28 cellular contexts compared by ENCODE assay signal in the genomic region with DNA sequence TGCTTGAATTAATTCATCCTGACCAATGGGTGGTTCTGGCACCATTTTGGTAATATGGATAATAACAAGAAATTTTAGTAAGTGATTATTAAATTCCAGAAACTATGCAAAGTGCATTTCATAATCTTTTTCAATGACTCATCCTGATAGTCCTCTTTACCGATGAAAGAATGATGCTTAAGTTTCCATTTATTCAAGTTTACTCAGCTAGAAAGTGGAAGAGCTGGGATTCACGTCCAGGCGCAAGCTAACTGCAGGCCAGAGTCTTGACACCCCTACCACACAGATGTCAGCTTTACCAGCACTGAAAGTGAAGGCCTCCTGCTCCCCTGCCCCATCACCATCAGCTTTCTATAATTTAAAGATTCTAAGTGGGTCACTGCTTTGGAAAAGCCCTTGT.
DNase-seq lines count a peak whose midpoint lies in the region; ATAC-seq, FAIRE-seq and TF ChIP-seq lines count a peak whose summit lies in the region.
"Had no signal": no experiment of that assay in that cellular context is flagged by ENCODE, and none has a peak within 500 bp of the region (broad histone marks: within the 10 kb centered on the region; RNA-seq: fewer than 3 reads in every experiment).

No MANE protein-coding gene starts in this region.

- H3K27ac ChIP-seq in SK-N-SH (ENCODE audit: low read depth in 2 of 2, low read length in 1 of 2) (no peak overlapping the region), mesenchymal stem cell (ENCODE audit: low read length, poor library complexity, severe bottlenecking) (no peak overlapping the region)
- H3K27ac ChIP-seq: 22Rv1, C4-2B, epithelial cell of prostate, left ventricle myocardium inferior, psoas muscle, sigmoid colon had no signal

- H4K20me1 ChIP-seq in SK-N-SH (ENCODE audit: insufficient read depth): no peaks in the 10 kb centered on the region

- no peak overlapping the region for H3K23ac ChIP-seq in mesenchymal stem cell (ENCODE audit: low read length in 2 of 2)

- no peaks in the 10 kb centered on the region for H3K79me2 ChIP-seq in SK-N-SH (ENCODE audit: insufficient read depth)

- H3K4me2 ChIP-seq in SK-N-SH (no peak overlapping the region), mesenchymal stem cell (ENCODE audit: low read length, poor library complexity, severe bottlenecking) (no peak overlapping the region)
- H3K4me2 ChIP-seq: GM23338 had no signal

- no peaks in the 10 kb centered on the region; a peak in 1 of 4 replicates for H3K4me1 ChIP-seq in SK-N-SH (ENCODE audit: control insufficient read depth in 1 of 2, insufficient read depth in 2 of 2, low read depth in 1 of 2, low read length in 1 of 2)
- peaks cover 3% of the 10 kb centered on the region for H3K4me1 ChIP-seq in mesenchymal stem cell (ENCODE audit: control insufficient read depth, insufficient read depth, low read depth, low read length)
- H3K4me1 ChIP-seq: left ventricle myocardium inferior, psoas muscle had no signal

- ATAC-seq in SK-N-SH treated with all-trans-retinoic acid at 6 μM for 48 hours: no peak
- ATAC-seq in HG03045 (IDR thresholded peaks at IDR 0.05; ENCODE audit: unreplicated experiment): no peak
- ATAC-seq: GM23338, K562, psoas muscle had no signal

- POLR2A ChIA-PET in SK-N-SH (lab: Yijun Ruan, JAX): no interaction called here

- H3F3A ChIP-seq in SK-N-SH (replicated peaks; ENCODE audit: insufficient read depth): no peaks in the 10 kb centered on the region

- H2AK5ac ChIP-seq in mesenchymal stem cell (ENCODE audit: low read length, severe bottlenecking): no peak overlapping the region

- 51% methylated on average over 3 of the region's 3 CpGs for WGBS in SK-N-SH (ENCODE audit: low lambda C conversion rate)
- 81% methylated on average over 3 of the region's 3 CpGs for WGBS in mesenchymal stem cell

- no peaks in the 10 kb centered on the region for H3K9me2 ChIP-seq in SK-N-SH

- H3K4ac ChIP-seq in mesenchymal stem cell (ENCODE audit: low read depth in 1 of 2, low read length in 2 of 2): no peak overlapping the region

- TF ChIP-seq CTCF in SK-N-SH (IDR thresholded peaks at IDR 0.05): no peak
- no peak for TF ChIP-seq CTCF in bronchial epithelial cell (IDR thresholded peaks at IDR 0.05; ENCODE audit: insufficient read depth, low read length, severe bottlenecking)

- H3K14ac ChIP-seq in mesenchymal stem cell (ENCODE audit: low read length in 2 of 2): no peak overlapping the region

- H3K4me3 ChIP-seq in SK-N-SH (ENCODE audit: low read depth in 2 of 2, low read length in 1 of 2) (no peak overlapping the region), bronchial epithelial cell (ENCODE audit: low read depth, low read length) (no peak overlapping the region), mesenchymal stem cell (ENCODE audit: insufficient read depth in 1 of 2, low read depth in 1 of 2, low read length in 2 of 2) (no peak overlapping the region)
- H3K4me3 ChIP-seq: GM23338, K562, left ventricle myocardium inferior, psoas muscle, sigmoid colon had no signal

- FAIRE-seq in bronchial epithelial cell (lab: Jason Lieb, UNC): no peak
- FAIRE-seq: islet of Langerhans, K562 had no signal

- DNase-seq in SK-N-SH (no peak), bronchial epithelial cell (ENCODE audit: low read depth) (peak; percentile 77), mesenchymal stem cell (peak; percentile 14), CD1c-positive myeloid dendritic cell (ENCODE audit: extremely low spot score) (no peak), NCI-H187 (lab: John Stamatoyannopoulos, UW) (no peak), NCI-H510A treated with DMSO at 0.1 percent for 48 hours (lab: John Stamatoyannopoulos, UW) (no peak)
- DNase-seq: activated CD4-positive, alpha-beta memory T cell treated with anti-CD3 and anti-CD28 coated beads, Interleukin-2, amount 10 ng/mL, durations not matched to agents 7 days and 5 days; activated naive CD4-positive, alpha-beta T cell treated with anti-CD3 and anti-CD28 coated beads, Interleukin-2, amount 50 U/mL, for 16 hours; amniotic stem cell; DMS79; left ventricle myocardium inferior; NCI-H1092; NCI-H187 treated with DMSO at 0.1 percent for 48 hours; NCI-H2171; NCI-H524 treated with DMSO at 0.1 percent for 48 hours; NK-92 treated with Interleukin-12 subunit alpha and Interleukin-12 subunit beta, amount 100 ng/mL, for 24 hours; psoas muscle; sigmoid colon; stimulated activated CD4-positive, alpha-beta T cell treated with anti-CD3 and anti-CD28 coated beads, Interleukin-4, amount 100 ng/mL, for 24 hours had no signal

- H3K9me3 ChIP-seq in SK-N-SH: no peaks in the 10 kb centered on the region
- no peaks in the 10 kb centered on the region for H3K9me3 ChIP-seq in mesenchymal stem cell (ENCODE audit: control insufficient read depth, low read length)
- H3K9me3 ChIP-seq: left ventricle myocardium inferior, psoas muscle, sigmoid colon, tibial nerve had no signal

- CTCF ChIA-PET in SK-N-SH (lab: Yijun Ruan, JAX): no interaction called here

- peaks cover 17% of the 10 kb centered on the region for H3K79me1 ChIP-seq in mesenchymal stem cell (replicated peaks; ENCODE audit: low read length, poor library complexity, severe bottlenecking)

- no peak for TF ChIP-seq RAD21 in SK-N-SH (IDR thresholded peaks at IDR 0.05; ENCODE audit: low read length)

- no peak for TF ChIP-seq EP300 in SK-N-SH (IDR thresholded peaks at IDR 0.05; ENCODE audit: borderline replicate concordance in 1 of 2, low read depth in 1 of 2, low read length in 1 of 2)

- H3K9ac ChIP-seq in SK-N-SH: no peak overlapping the region
- no peak overlapping the region for H3K9ac ChIP-seq in mesenchymal stem cell (ENCODE audit: low read length)

- H4K8ac ChIP-seq in mesenchymal stem cell (ENCODE audit: low read length): no peak overlapping the region

- H4K91ac ChIP-seq in mesenchymal stem cell (ENCODE audit: low read length): no peak overlapping the region

- H3K36me3 ChIP-seq in SK-N-SH (replicated peaks in 1 of 2; ENCODE audit: control insufficient read depth in 1 of 2, insufficient read depth in 2 of 2, low read length in 1 of 2) (no peaks in the 10 kb centered on the region), bronchial epithelial cell (ENCODE audit: control insufficient read depth, insufficient read depth, low read length) (no peaks in the 10 kb centered on the region), mesenchymal stem cell (ENCODE audit: control insufficient read depth in 1 of 2, insufficient read depth in 2 of 2, low read depth in 1 of 2, low read length in 2 of 2) (peaks cover 0 to 2% of the 10 kb centered on the region in 2 experiments)
- H3K36me3 ChIP-seq: left ventricle myocardium inferior, sigmoid colon, tibial nerve had no signal

- H2AFZ ChIP-seq in SK-N-SH (ENCODE audit: low read depth) (no peak overlapping the region), mesenchymal stem cell (ENCODE audit: low read depth, low read length) (no peak overlapping the region)
- H2AFZ ChIP-seq: GM23338 had no signal

- no peak overlapping the region for H3K18ac ChIP-seq in mesenchymal stem cell (ENCODE audit: low read depth in 1 of 2, low read length in 2 of 2)

- H3K27me3 ChIP-seq in SK-N-SH (ENCODE audit: insufficient read depth) (no peaks in the 10 kb centered on the region), bronchial epithelial cell (ENCODE audit: control insufficient read depth, insufficient read depth, low read length) (no peaks in the 10 kb centered on the region), mesenchymal stem cell (ENCODE audit: control insufficient read depth in 1 of 2, insufficient read depth in 1 of 2, low read length in 2 of 2) (peaks cover 0 to 3% of the 10 kb centered on the region in 2 experiments)
- H3K27me3 ChIP-seq: sigmoid colon, tibial nerve had no signal

- H2BK15ac ChIP-seq in mesenchymal stem cell (ENCODE audit: low read depth, poor library complexity, severe bottlenecking): no peak overlapping the region

- H2BK120ac ChIP-seq in mesenchymal stem cell (ENCODE audit: low read depth, low read length): no peak overlapping the region

- no peak overlapping the region for H2BK5ac ChIP-seq in mesenchymal stem cell (ENCODE audit: low read depth, low read length, poor library complexity, severe bottlenecking)

- H2BK12ac ChIP-seq in mesenchymal stem cell (ENCODE audit: low read length in 2 of 2): no peak overlapping the region

TF ChIP-seq in SK-N-SH treated with all-trans-retinoic acid at 6 μM for 48 hours, 23 proteins besides CTCF, POLR2A, EP300 and RAD21:
- 0 out of 2 replicates have a peak, but pooled peaks have one; percentile 26 for TF ChIP-seq ISL1 (CRISPR knock-in tag; IDR thresholded peaks at IDR 0.05)
- TF ChIP-seq OSR1 (CRISPR knock-in tag; IDR thresholded peaks at IDR 0.05): no peak
- TF ChIP-seq CSDC2 (CRISPR knock-in tag; IDR thresholded peaks at IDR 0.05): no peak

TF ChIP-seq in SK-N-SH, 30 proteins besides CTCF, POLR2A, EP300 and RAD21:
- TF ChIP-seq GATA2 (CRISPR knock-in tag; IDR thresholded peaks at IDR 0.05): no peak
- no peak for TF ChIP-seq SIN3A (IDR thresholded peaks at IDR 0.05; ENCODE audit: borderline replicate concordance, low read depth, low read length)
- TF ChIP-seq MEF2A (IDR thresholded peaks at IDR 0.05; ENCODE audit: borderline replicate concordance, low read depth): no peak
- no peak for TF ChIP-seq FOSL2 (IDR thresholded peaks at IDR 0.05; ENCODE audit: borderline replicate concordance, low read depth)
- TF ChIP-seq GABPA (IDR thresholded peaks at IDR 0.05; ENCODE audit: low read depth): no peak
- no peak for TF ChIP-seq JUND (IDR thresholded peaks at IDR 0.05)
- TF ChIP-seq EZH2phosphoT487 (IDR thresholded peaks at IDR 0.05; ENCODE audit: borderline replicate concordance, low read depth): no peak
- TF ChIP-seq FOXJ3 (CRISPR knock-in tag; IDR thresholded peaks at IDR 0.05): no peak
- no peak for TF ChIP-seq MXI1 (IDR thresholded peaks at IDR 0.05; ENCODE audit: low read depth, low read length)
- no peak for TF ChIP-seq TCF12 (IDR thresholded peaks at IDR 0.05)
- TF ChIP-seq RFX5 (IDR thresholded peaks at IDR 0.05; ENCODE audit: low read length): no peak

Comparison
In these comparisons a context has a peak if more than half of its experiments do, and no peak if none do; other contexts are left out.
1. DNase-seq: peak in bronchial epithelial cell (single experiment) and mesenchymal stem cell (single experiment); none in SK-N-SH (single experiment), CD1c-positive myeloid dendritic cell (single experiment), NCI-H187 (0 of 2) and NCI-H510A treated with DMSO at 0.1 percent for 48 hours (single experiment).